18 cellular contexts compared by ENCODE assay signal in the genomic region with DNA sequence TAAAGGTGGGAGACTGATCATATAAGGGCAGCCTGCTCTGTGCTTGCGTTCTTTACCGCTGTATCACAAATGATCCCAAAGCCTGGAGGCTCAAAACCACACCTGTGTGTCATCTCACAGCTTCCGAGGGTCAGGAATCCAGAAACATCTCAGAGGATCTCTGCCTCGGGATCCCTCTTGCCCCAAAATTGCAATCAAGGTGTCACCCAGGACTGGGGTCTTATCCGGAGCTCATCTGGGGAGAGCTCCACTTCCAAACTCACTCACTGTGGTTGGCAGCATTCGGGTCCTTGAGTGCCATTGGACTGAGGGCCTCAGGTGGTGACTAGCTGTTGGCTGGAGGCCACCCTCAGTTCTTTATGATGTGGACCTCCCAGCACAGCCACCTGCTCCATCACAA. TPM values are rescaled to one million over a fixed set of nuclear protein-coding genes. Genes with fewer than 3 reads are reported as not detected.
DNase-seq lines count a peak whose midpoint lies in the region; ATAC-seq and TF ChIP-seq lines count a peak whose summit lies in the region.
"Had no signal": no experiment of that assay in that cellular context is flagged by ENCODE, and none has a peak within 500 bp of the region (broad histone marks: within the 10 kb centered on the region; RNA-seq: fewer than 3 reads in every experiment).

No MANE protein-coding gene starts in this region.

- no peaks in the 10 kb centered on the region for H3K9me3 Mint-ChIP-seq in type B pancreatic cell
- peaks cover 7% of the 10 kb centered on the region for H3K9me3 Mint-ChIP-seq in stimulated activated memory B cell treated with anti-CD40 and anti-IgM and Interleukin-4, amounts not matched to agents 10 μg/mL and 1 μg/mL and 100 μg/mL, for 72 hours

- intact Hi-C loops in Right ventricle myocardium superior (cut with DNase I), result no loop called here
- intact Hi-C loops in heart right ventricle (cut with DNase I), result no loop called here

- WGBS in heart right ventricle, 2 donors, result 86 to 87% methylated on average over 6 of the region's 6 CpGs

- no peaks in the 10 kb centered on the region for H3K4me1 ChIP-seq in heart right ventricle
- H3K4me1 ChIP-seq: BLaER1, Caco-2 had no signal

- TF ChIP-seq CTCF in heart right ventricle (IDR thresholded peaks at IDR 0.05) (no peak), type B pancreatic cell (conservative IDR thresholded peaks at IDR 0.05) (no peak)

- peaks cover 0 to 8% (median 0%) of the 10 kb centered on the region in 7 donors for H3K27me3 ChIP-seq in heart right ventricle
- H3K27me3 ChIP-seq: BLaER1 had no signal

- peaks cover 0 to 3% (median 0%) of the 10 kb centered on the region in 11 donors for H3K9me3 ChIP-seq in heart right ventricle
- H3K9me3 ChIP-seq: Caco-2 had no signal

- H3K4me1 Mint-ChIP-seq in type B pancreatic cell (ENCODE audit: unreplicated experiment), result no peaks in the 10 kb centered on the region
- H3K4me1 Mint-ChIP-seq in stimulated activated memory B cell treated with anti-CD40 and anti-IgM and Interleukin-4, amounts not matched to agents 10 μg/mL and 1 μg/mL and 100 μg/mL, for 72 hours, result peaks cover 10% of the 10 kb centered on the region
- H3K4me1 Mint-ChIP-seq: CD8-positive, alpha-beta memory T cell had no signal

- ATAC-seq in Right ventricle myocardium superior (ENCODE audit: poor library complexity) (no peak), heart right ventricle (no peak)
- ATAC-seq in stimulated activated memory B cell treated with anti-CD40 and anti-IgM and Interleukin-4, amounts not matched to agents 10 μg/mL and 1 μg/mL and 100 μg/mL, for 72 hours, result no peak
- ATAC-seq: HepG2 had no signal

- DNase-seq in Right ventricle myocardium superior, result peak; percentile 11
- DNase-seq in heart right ventricle, result no peak
- peak; percentile 55 for DNase-seq in mesenteric fat pad (ENCODE audit: low spot score)
- DNase-seq in type B pancreatic cell (ENCODE audit: extremely low spot score, unreplicated experiment), result peak; percentile 16
- no peak for DNase-seq in medulla oblongata (ENCODE audit: extremely low spot score)
- DNase-seq in NCI-H1417 treated with DMSO at 0.1 percent for 48 hours (lab: John Stamatoyannopoulos, UW), result no peak
- DNase-seq: AML-193; CD8-positive, alpha-beta memory T cell; DND-41; GDM1; HCEC 1CT; HFFc6 had no signal

- H3K4me3 ChIP-seq in heart right ventricle, result no peak overlapping the region
- H3K4me3 ChIP-seq: BLaER1 had no signal

- H3K4me3 Mint-ChIP-seq in type B pancreatic cell, result no peak overlapping the region
- no peak overlapping the region for H3K4me3 Mint-ChIP-seq in stimulated activated memory B cell treated with anti-CD40 and anti-IgM and Interleukin-4, amounts not matched to agents 10 μg/mL and 1 μg/mL and 100 μg/mL, for 72 hours
- H3K4me3 Mint-ChIP-seq: CD8-positive, alpha-beta memory T cell; HFFc6 had no signal

- no peak overlapping the region for H3K27ac ChIP-seq in heart right ventricle
- H3K27ac ChIP-seq: 22Rv1, BLaER1 had no signal

- H3K27me3 Mint-ChIP-seq in type B pancreatic cell, result peaks cover 3% of the 10 kb centered on the region
- peaks cover 33% of the 10 kb centered on the region for H3K27me3 Mint-ChIP-seq in stimulated activated memory B cell treated with anti-CD40 and anti-IgM and Interleukin-4, amounts not matched to agents 10 μg/mL and 1 μg/mL and 100 μg/mL, for 72 hours

- no peaks in the 10 kb centered on the region for H3K36me3 ChIP-seq in heart right ventricle
- H3K36me3 ChIP-seq: BLaER1 had no signal

- no peaks in the 10 kb centered on the region for H3K36me3 Mint-ChIP-seq in type B pancreatic cell
- peaks cover 8% of the 10 kb centered on the region for H3K36me3 Mint-ChIP-seq in stimulated activated memory B cell treated with anti-CD40 and anti-IgM and Interleukin-4, amounts not matched to agents 10 μg/mL and 1 μg/mL and 100 μg/mL, for 72 hours

- H3K27ac Mint-ChIP-seq in type B pancreatic cell, result no peak overlapping the region
- no peak overlapping the region for H3K27ac Mint-ChIP-seq in stimulated activated memory B cell treated with anti-CD40 and anti-IgM and Interleukin-4, amounts not matched to agents 10 μg/mL and 1 μg/mL and 100 μg/mL, for 72 hours
- H3K27ac Mint-ChIP-seq: CD8-positive, alpha-beta memory T cell; HFFc6 had no signal

RNA-seq across cellular contexts. Expression of a gene that starts 26.7 kb away (rescaled TPM):
- total RNA-seq in Right ventricle myocardium superior (0.30 TPM), heart right ventricle (under 1 TPM in 3 of 10 donors, not detected in 7; 0.25 to 0.46 (median 0.26) TPM), mesenteric fat pad (1.2 TPM), type B pancreatic cell (ENCODE audit: low replicate concordance) (not detected in 2 replicates)
- polyA plus RNA-seq in heart right ventricle, result under 1 TPM; 0.19 to 0.44 TPM
- total RNA-seq: Caco-2; CD8-positive, alpha-beta memory T cell; H1; HepG2; HFFc6 had no signal
- polyA plus RNA-seq: CD8-positive, alpha-beta memory T cell; H1; HepG2 had no signal

Comparison
In these comparisons a context has a peak if more than half of its experiments do, and no peak if none do; other contexts are left out.
1. DNase-seq: peak in Right ventricle myocardium superior (single experiment), mesenteric fat pad (single experiment) and type B pancreatic cell (single experiment); none in heart right ventricle (0 of 2), medulla oblongata (single experiment) and NCI-H1417 treated with DMSO at 0.1 percent for 48 hours (single experiment).